In genomic region chr3:33437556-33438283, GRCh38 we compare ENCODE assay signal across 8 cellular contexts. TPM values are rescaled to one million over a fixed set of nuclear protein-coding genes. Genes with fewer than 3 reads are reported as not detected.
A peak's percentile ranks its signal among the peaks of the same experiment; 100 is the strongest.
DNase-seq lines count a peak whose midpoint lies in the region; ATAC-seq and TF ChIP-seq lines count a peak whose summit lies in the region.

No MANE protein-coding gene starts in this region.

- no peaks in the 10 kb centered on the region for H3K9me3 ChIP-seq in mucosa of rectum (ENCODE audit: control insufficient read depth in 2 of 2, low read length in 2 of 2)

- no peaks in the 10 kb centered on the region for H3K27me3 ChIP-seq in mucosa of rectum (ENCODE audit: control insufficient read depth in 2 of 2, insufficient read depth in 2 of 2, low read length in 2 of 2)

- ATAC-seq in HG02938 (IDR thresholded peaks at IDR 0.05; ENCODE audit: unreplicated experiment) = no peak

- TF ChIP-seq CTCF in cardiac fibroblast (IDR thresholded peaks at IDR 0.05; ENCODE audit: low read depth, low read length) = no peak

- no peaks in the 10 kb centered on the region for H3K36me3 ChIP-seq in mucosa of rectum (ENCODE audit: control insufficient read depth in 2 of 2, insufficient read depth in 2 of 2, low read length in 2 of 2)

- peaks cover 24 to 39% of the 10 kb centered on the region in 2 donors for H3K4me1 ChIP-seq in mucosa of rectum (ENCODE audit: control insufficient read depth in 2 of 2, insufficient read depth in 2 of 2, low read length in 2 of 2)

- H3K27ac ChIP-seq in mucosa of rectum (ENCODE audit: low read depth in 2 of 2, low read length in 2 of 2) = peak overlapping the region; percentile 99 to 100

- DNase-seq in CD1c-positive myeloid dendritic cell (ENCODE audit: extremely low spot score) (peak; percentile 28), LHCN-M2 (ENCODE audit: low read depth) (peak; percentile 55), cardiac fibroblast (ENCODE audit: low read depth in 2 of 2) (peak; percentile 71 to 84), retina (no peak), Ammon's horn (ENCODE audit: low spot score) (no peak), inferior parietal cortex (ENCODE audit: extremely low spot score) (no peak)

- H3K4me3 ChIP-seq in cardiac fibroblast (replicated peaks in 1 of 2; ENCODE audit: low read depth in 2 of 2, low read length in 2 of 2) (peak overlapping the region; percentile 89 to 95), mucosa of rectum (ENCODE audit: low read length in 2 of 2) (peak overlapping the region; percentile 89)

- H3K9ac ChIP-seq in mucosa of rectum (ENCODE audit: low read depth in 1 of 2, low read length in 2 of 2) = peak overlapping the region in 1 of 2 donors; percentile 93

RNA-seq across cellular contexts. Expression of gene UBP1, which starts 2.5 kb away (rescaled TPM):
- total RNA-seq in LHCN-M2 (2014; rRNA removed) = 35.9 and 37.8 TPM in 2 replicates
- 27.1 TPM for polyA plus RNA-seq in LHCN-M2 (2012)

Comparison
In these comparisons a context has a peak if more than half of its experiments do, and no peak if none do; other contexts are left out.
1. DNase-seq: peak in CD1c-positive myeloid dendritic cell (single experiment), LHCN-M2 (single experiment) and cardiac fibroblast (2 of 2); none in retina (single experiment), Ammon's horn (single experiment) and inferior parietal cortex (single experiment).